Comparison of ENCODE assay signal across 1 cellular context in the genomic region with DNA sequence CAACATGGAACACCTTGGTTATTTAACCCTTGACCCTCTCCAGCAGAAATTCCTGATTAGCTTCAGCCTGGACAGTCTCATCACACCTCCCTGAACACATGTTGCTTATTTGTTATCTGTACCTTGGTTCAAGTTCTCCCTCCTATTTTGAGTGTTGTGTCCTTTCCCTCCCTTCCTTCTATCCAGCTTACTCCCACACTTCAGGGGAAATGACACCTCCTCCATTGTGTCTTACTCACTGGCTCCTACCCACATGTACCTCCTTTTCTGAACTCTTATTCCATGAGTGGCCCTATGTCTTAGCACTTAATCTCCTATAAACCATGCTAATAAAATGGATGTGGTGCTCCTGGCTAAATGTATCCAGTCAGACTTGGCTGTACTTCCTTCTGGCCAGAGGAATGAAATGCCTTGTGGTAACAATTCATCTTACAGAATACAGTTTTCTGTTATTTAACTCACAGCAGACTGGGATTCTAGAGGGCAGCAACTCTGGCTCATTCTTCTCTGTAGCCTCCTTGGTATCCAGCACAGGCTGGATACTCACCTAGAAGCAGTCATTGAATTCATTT.
TF ChIP-seq lines count a peak whose summit lies in the region.

No MANE protein-coding gene starts in this region.

TF ChIP-seq in K562, 482 proteins besides CTCF, POLR2A, EP300 and RAD21:
- no peak for TF ChIP-seq CBX5 (IDR thresholded peaks at IDR 0.05; ENCODE audit: borderline replicate concordance, low read depth)
- TF ChIP-seq GTF2F1 (IDR thresholded peaks at IDR 0.05; ENCODE audit: low read depth, low read length): no peak
- TF ChIP-seq CBX1 (IDR thresholded peaks at IDR 0.05; ENCODE audit: low read depth): no peak
- TF ChIP-seq L3MBTL2 (IDR thresholded peaks at IDR 0.05): peak; percentile 40
- TF ChIP-seq, protein P1, sequence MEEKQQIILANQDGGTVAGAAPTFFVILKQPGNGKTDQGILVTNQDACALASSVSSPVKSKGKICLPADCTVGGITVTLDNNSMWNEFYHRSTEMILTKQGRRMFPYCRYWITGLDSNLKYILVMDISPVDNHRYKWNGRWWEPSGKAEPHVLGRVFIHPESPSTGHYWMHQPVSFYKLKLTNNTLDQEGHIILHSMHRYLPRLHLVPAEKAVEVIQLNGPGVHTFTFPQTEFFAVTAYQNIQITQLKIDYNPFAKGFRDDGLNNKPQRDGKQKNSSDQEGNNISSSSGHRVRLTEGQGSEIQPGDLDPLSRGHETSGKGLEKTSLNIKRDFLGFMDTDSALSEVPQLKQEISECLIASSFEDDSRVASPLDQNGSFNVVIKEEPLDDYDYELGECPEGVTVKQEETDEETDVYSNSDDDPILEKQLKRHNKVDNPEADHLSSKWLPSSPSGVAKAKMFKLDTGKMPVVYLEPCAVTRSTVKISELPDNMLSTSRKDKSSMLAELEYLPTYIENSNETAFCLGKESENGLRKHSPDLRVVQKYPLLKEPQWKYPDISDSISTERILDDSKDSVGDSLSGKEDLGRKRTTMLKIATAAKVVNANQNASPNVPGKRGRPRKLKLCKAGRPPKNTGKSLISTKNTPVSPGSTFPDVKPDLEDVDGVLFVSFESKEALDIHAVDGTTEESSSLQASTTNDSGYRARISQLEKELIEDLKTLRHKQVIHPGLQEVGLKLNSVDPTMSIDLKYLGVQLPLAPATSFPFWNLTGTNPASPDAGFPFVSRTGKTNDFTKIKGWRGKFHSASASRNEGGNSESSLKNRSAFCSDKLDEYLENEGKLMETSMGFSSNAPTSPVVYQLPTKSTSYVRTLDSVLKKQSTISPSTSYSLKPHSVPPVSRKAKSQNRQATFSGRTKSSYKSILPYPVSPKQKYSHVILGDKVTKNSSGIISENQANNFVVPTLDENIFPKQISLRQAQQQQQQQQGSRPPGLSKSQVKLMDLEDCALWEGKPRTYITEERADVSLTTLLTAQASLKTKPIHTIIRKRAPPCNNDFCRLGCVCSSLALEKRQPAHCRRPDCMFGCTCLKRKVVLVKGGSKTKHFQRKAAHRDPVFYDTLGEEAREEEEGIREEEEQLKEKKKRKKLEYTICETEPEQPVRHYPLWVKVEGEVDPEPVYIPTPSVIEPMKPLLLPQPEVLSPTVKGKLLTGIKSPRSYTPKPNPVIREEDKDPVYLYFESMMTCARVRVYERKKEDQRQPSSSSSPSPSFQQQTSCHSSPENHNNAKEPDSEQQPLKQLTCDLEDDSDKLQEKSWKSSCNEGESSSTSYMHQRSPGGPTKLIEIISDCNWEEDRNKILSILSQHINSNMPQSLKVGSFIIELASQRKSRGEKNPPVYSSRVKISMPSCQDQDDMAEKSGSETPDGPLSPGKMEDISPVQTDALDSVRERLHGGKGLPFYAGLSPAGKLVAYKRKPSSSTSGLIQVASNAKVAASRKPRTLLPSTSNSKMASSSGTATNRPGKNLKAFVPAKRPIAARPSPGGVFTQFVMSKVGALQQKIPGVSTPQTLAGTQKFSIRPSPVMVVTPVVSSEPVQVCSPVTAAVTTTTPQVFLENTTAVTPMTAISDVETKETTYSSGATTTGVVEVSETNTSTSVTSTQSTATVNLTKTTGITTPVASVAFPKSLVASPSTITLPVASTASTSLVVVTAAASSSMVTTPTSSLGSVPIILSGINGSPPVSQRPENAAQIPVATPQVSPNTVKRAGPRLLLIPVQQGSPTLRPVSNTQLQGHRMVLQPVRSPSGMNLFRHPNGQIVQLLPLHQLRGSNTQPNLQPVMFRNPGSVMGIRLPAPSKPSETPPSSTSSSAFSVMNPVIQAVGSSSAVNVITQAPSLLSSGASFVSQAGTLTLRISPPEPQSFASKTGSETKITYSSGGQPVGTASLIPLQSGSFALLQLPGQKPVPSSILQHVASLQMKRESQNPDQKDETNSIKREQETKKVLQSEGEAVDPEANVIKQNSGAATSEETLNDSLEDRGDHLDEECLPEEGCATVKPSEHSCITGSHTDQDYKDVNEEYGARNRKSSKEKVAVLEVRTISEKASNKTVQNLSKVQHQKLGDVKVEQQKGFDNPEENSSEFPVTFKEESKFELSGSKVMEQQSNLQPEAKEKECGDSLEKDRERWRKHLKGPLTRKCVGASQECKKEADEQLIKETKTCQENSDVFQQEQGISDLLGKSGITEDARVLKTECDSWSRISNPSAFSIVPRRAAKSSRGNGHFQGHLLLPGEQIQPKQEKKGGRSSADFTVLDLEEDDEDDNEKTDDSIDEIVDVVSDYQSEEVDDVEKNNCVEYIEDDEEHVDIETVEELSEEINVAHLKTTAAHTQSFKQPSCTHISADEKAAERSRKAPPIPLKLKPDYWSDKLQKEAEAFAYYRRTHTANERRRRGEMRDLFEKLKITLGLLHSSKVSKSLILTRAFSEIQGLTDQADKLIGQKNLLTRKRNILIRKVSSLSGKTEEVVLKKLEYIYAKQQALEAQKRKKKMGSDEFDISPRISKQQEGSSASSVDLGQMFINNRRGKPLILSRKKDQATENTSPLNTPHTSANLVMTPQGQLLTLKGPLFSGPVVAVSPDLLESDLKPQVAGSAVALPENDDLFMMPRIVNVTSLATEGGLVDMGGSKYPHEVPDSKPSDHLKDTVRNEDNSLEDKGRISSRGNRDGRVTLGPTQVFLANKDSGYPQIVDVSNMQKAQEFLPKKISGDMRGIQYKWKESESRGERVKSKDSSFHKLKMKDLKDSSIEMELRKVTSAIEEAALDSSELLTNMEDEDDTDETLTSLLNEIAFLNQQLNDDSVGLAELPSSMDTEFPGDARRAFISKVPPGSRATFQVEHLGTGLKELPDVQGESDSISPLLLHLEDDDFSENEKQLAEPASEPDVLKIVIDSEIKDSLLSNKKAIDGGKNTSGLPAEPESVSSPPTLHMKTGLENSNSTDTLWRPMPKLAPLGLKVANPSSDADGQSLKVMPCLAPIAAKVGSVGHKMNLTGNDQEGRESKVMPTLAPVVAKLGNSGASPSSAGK (IDR thresholded peaks at IDR 0.05): peak; percentile 59; the same call in 1 of the 2 replicates
- TF ChIP-seq ZNF3 (CRISPR knock-in tag; IDR thresholded peaks at IDR 0.05): no peak
